ENCODE assay signal across 23 cellular contexts in genomic region chr4:3446631-3447320, GRCh38. TPM values are rescaled to one million over a fixed set of nuclear protein-coding genes. Genes with fewer than 3 reads are reported as not detected.
"Had no signal": no experiment of that assay in that cellular context is flagged by ENCODE, and none has a peak within 500 bp of the region (broad histone marks: within the 10 kb centered on the region; RNA-seq: fewer than 3 reads in every experiment).

No MANE protein-coding gene starts in this region.

- DNase-seq: effector memory CD8-positive, alpha-beta T cell; gastrocnemius medialis; left colon; mammary epithelial cell; naive thymus-derived CD8-positive, alpha-beta T cell; stimulated activated CD4-positive, alpha-beta T cell treated with anti-CD3 and anti-CD28 coated beads, Interleukin-2, amount 100 ng/mL, for 24 hours; stimulated activated CD4-positive, alpha-beta T cell treated with anti-CD3 and anti-CD28 coated beads, Interleukin-4, amount 100 ng/mL, for 4 hours; stimulated activated naive B cell treated with anti-CD40 and anti-IgM and Interleukin-4, amounts not matched to agents 10 μg/mL and 1 μg/mL and 100 μg/mL, for 72 hours; stimulated activated naive CD8-positive, alpha-beta T cell treated with anti-CD3 and anti-CD28 coated beads, Interleukin-15, amount 100 ng/mL, for 72 hours; testis; upper lobe of right lung had no signal

- H3K9me3 ChIP-seq: gastrocnemius medialis, ovary, testis, tibial nerve, upper lobe of right lung, vagina had no signal

- H3K4me3 ChIP-seq: coronary artery, esophagus muscularis mucosa, gastrocnemius medialis, ovary, testis, tibial nerve, upper lobe of right lung, vagina had no signal

- H3K36me3 ChIP-seq: esophagus muscularis mucosa, gastrocnemius medialis, ovary, tibial nerve, upper lobe of right lung, vagina had no signal

- H3K27ac ChIP-seq: coronary artery, epithelial cell of prostate, esophagus muscularis mucosa, gastrocnemius medialis, ovary, testis, tibial nerve, upper lobe of right lung, vagina had no signal

- H3K4me1 ChIP-seq: testis had no signal

- H3K27me3 ChIP-seq: gastrocnemius medialis, ovary, testis, tibial nerve, upper lobe of right lung, vagina had no signal

- ATAC-seq: effector memory CD8-positive, alpha-beta T cell; gastrocnemius medialis; left colon; naive thymus-derived CD8-positive, alpha-beta T cell; sciatic nerve; stimulated activated naive B cell treated with anti-CD40 and anti-IgM and Interleukin-4, amounts not matched to agents 10 μg/mL and 1 μg/mL and 100 μg/mL, for 72 hours; stimulated activated naive CD8-positive, alpha-beta T cell treated with anti-CD3 and anti-CD28 coated beads, Interleukin-15, amount 100 ng/mL, for 72 hours; upper lobe of right lung had no signal

- FAIRE-seq: keratinocyte had no signal

RNA-seq across cellular contexts. Expression of gene HGFAC, which starts 5.0 kb away (rescaled TPM):
- total RNA-seq: fibroblast of villous mesenchyme; left colon; mammary epithelial cell; mesenteric fat pad; mononuclear cell; naive thymus-derived CD8-positive, alpha-beta T cell; sciatic nerve; subcutaneous adipose tissue; tibial nerve; vagina had no signal
- polyA plus RNA-seq: keratinocyte; mammary epithelial cell; naive thymus-derived CD8-positive, alpha-beta T cell had no signal

RNA-seq across cellular contexts. Expression of gene DOK7, which starts 16.3 kb away (rescaled TPM):
- total RNA-seq: fibroblast of villous mesenchyme; mesenteric fat pad; naive thymus-derived CD8-positive, alpha-beta T cell; sciatic nerve; subcutaneous adipose tissue had no signal
